In genomic region chr4:118811832-118812231, GRCh38 we compare ENCODE assay signal across 31 cellular contexts. TPM values are rescaled to one million over a fixed set of nuclear protein-coding genes. Genes with fewer than 3 reads are reported as not detected.
DNase-seq lines count a peak whose midpoint lies in the region; ATAC-seq, FAIRE-seq and TF ChIP-seq lines count a peak whose summit lies in the region.
"Had no signal": no experiment of that assay in that cellular context is flagged by ENCODE, and none has a peak within 500 bp of the region (broad histone marks: within the 10 kb centered on the region; RNA-seq: fewer than 3 reads in every experiment).

No MANE protein-coding gene starts in this region.

- no peak overlapping the region for H2BK5ac ChIP-seq in trophoblast cell (ENCODE audit: low read depth, low read length, poor library complexity)

- H3K9me3 ChIP-seq in liver (ENCODE audit: control insufficient read depth in 4 of 4, low read length in 3 of 4) (no peaks in the 10 kb centered on the region), HepG2 (ENCODE audit: low read length) (no peaks in the 10 kb centered on the region), trophoblast cell (ENCODE audit: insufficient read depth, low read depth, low read length) (no peaks in the 10 kb centered on the region), vagina (no peaks in the 10 kb centered on the region)
- H3K9me3 ChIP-seq: thyroid gland had no signal

- H3K18ac ChIP-seq in trophoblast cell (ENCODE audit: low read length): no peak overlapping the region

- H4K20me1 ChIP-seq in HepG2 (ENCODE audit: insufficient read depth, low read length): no peaks in the 10 kb centered on the region; the same call in 1 of the 2 replicates

- 49% methylated on average over 3 of the region's 3 CpGs for WGBS in liver
- WGBS in HepG2 (ENCODE audit: low lambda C conversion rate): 98% methylated on average over 3 of the region's 3 CpGs
- no CpG with 5 or more reads among the region's 3 CpGs for WGBS in trophoblast cell (ENCODE audit: extremely low coverage, insufficient coverage, insufficient read length)

- no peaks in the 10 kb centered on the region for H3K27me3 ChIP-seq in liver (ENCODE audit: control insufficient read depth in 4 of 4, insufficient read depth in 4 of 4, low read length in 3 of 4)
- no peaks in the 10 kb centered on the region for H3K27me3 ChIP-seq in HepG2 (ENCODE audit: control insufficient read depth in 1 of 2, insufficient read depth in 2 of 2, low read length in 2 of 2)
- no peaks in the 10 kb centered on the region for H3K27me3 ChIP-seq in trophoblast cell (ENCODE audit: insufficient read depth, low read length)
- H3K27me3 ChIP-seq in vagina: no peaks in the 10 kb centered on the region
- H3K27me3 ChIP-seq: thyroid gland had no signal

- H3K27ac ChIP-seq in liver (ENCODE audit: low read depth in 1 of 2, low read length in 2 of 2) (peak overlapping the region in 1 of 2 donors; percentile 28), HepG2 (ENCODE audit: extremely low read length, insufficient read depth, low read length) (no peak overlapping the region), trophoblast cell (ENCODE audit: low read depth, low read length) (no peak overlapping the region), vagina (peak overlapping the region; percentile 48)
- H3K27ac ChIP-seq: parathyroid adenoma, WERI-Rb-1 had no signal

- H2BK120ac ChIP-seq in trophoblast cell (ENCODE audit: insufficient read depth, low read length, poor library complexity): no peak overlapping the region

- no peak overlapping the region for H4K12ac ChIP-seq in trophoblast cell (ENCODE audit: low read depth, low read length)

- in situ Hi-C loops in HepG2 (cut with HindIII; ENCODE audit: extremely low pct_ligation_motif_present, low pct_unique_long_range_greater_than_20kb): no loop called here

- ATAC-seq in HepG2 (no peak), HG03439 (IDR thresholded peaks at IDR 0.05; ENCODE audit: unreplicated experiment) (no peak), GM21825 (IDR thresholded peaks at IDR 0.05; ENCODE audit: unreplicated experiment) (no peak)
- ATAC-seq: activated naive CD8-positive, alpha-beta T cell treated with anti-CD3 and anti-CD28 coated beads, Interleukin-2, amount 50 U/mL, for 24 hours; activated T-cell treated with anti-CD3 and anti-CD28 coated beads, Interleukin-2, amount 50 U/mL, for 4 hours; esophagus mucosa; K562; PC-3; stimulated activated naive CD8-positive, alpha-beta T cell treated with anti-CD3 and anti-CD28 coated beads, Interleukin-15, Interleukin-2, amounts not matched to agents 100 U/mL and 50 U/mL, for 24 hours had no signal

- CTCF ChIA-PET in HepG2 (lab: Yijun Ruan, JAX; ENCODE audit: low intra/inter-chr PET ratio, low total read pairs): no interaction called here

- H3K36me3 ChIP-seq in liver (ENCODE audit: control insufficient read depth in 4 of 4, insufficient read depth in 3 of 4, low read depth in 1 of 4, low read length in 3 of 4) (peaks cover 15 to 68% (median 53%) of the 10 kb centered on the region in 4 donors), HepG2 (replicated peaks in 1 of 2; ENCODE audit: control insufficient read depth in 1 of 2, insufficient read depth in 2 of 2, low read length in 2 of 2) (peaks cover 30 to 87% of the 10 kb centered on the region in 2 experiments), trophoblast cell (ENCODE audit: control insufficient read depth in 1 of 2, insufficient read depth in 2 of 2, low read length in 2 of 2) (peaks cover 40 to 62% of the 10 kb centered on the region in 2 experiments), vagina (peaks cover 0 to 48% of the 10 kb centered on the region in 2 donors)

- H4K91ac ChIP-seq in trophoblast cell (ENCODE audit: low read depth, low read length): no peak overlapping the region

- no peaks in the 10 kb centered on the region for H3K79me1 ChIP-seq in trophoblast cell (ENCODE audit: low read length)

- H3K4me1 ChIP-seq in liver (ENCODE audit: control insufficient read depth in 4 of 4, insufficient read depth in 4 of 4, low read length in 3 of 4) (peaks cover 0 to 6% (median 2%) of the 10 kb centered on the region in 4 donors), HepG2 (ENCODE audit: insufficient read depth, low read length) (no peaks in the 10 kb centered on the region), trophoblast cell (ENCODE audit: control insufficient read depth in 1 of 2, insufficient read depth in 2 of 2, low read length in 2 of 2) (no peaks in the 10 kb centered on the region), vagina (peaks cover 10% of the 10 kb centered on the region)
- H3K4me1 ChIP-seq: parathyroid adenoma, thyroid gland had no signal

- FAIRE-seq in HepG2 (lab: Jason Lieb, UNC): no peak
- FAIRE-seq: A204.1, colon, K562 had no signal

- no peak overlapping the region for H3K4ac ChIP-seq in trophoblast cell (ENCODE audit: low read depth, low read length)

- TF ChIP-seq RAD21 in liver (IDR thresholded peaks at IDR 0.05) (no peak), HepG2 (CRISPR knock-in tag; IDR thresholded peaks at IDR 0.05) (no peak)

- no peak overlapping the region for H3K14ac ChIP-seq in trophoblast cell (ENCODE audit: low read length)

- H3K79me2 ChIP-seq in HepG2 (ENCODE audit: insufficient read depth, low read length): peaks cover 3% of the 10 kb centered on the region
- H3K79me2 ChIP-seq in trophoblast cell (ENCODE audit: control insufficient read depth, insufficient read depth, low read length, poor library complexity): no peaks in the 10 kb centered on the region
- H3K79me2 ChIP-seq: parathyroid adenoma had no signal

- intact Hi-C loops in HepG2 (cut with micrococcal nuclease; ENCODE audit: unreplicated experiment): no loop called here
- intact Hi-C loops in vagina (cut with DNase I): no loop called here

- H3K4me2 ChIP-seq in HepG2 (ENCODE audit: low read depth, low read length) (no peak overlapping the region), trophoblast cell (ENCODE audit: low read length) (no peak overlapping the region)

- TF ChIP-seq CTCF in liver (IDR thresholded peaks at IDR 0.05; ENCODE audit: low read depth, low read length, missing input control) (no peak), HepG2 (CRISPR knock-in tag; IDR thresholded peaks at IDR 0.05) (no peak), fibroblast of pulmonary artery (IDR thresholded peaks at IDR 0.05; ENCODE audit: low read length, missing control alignments) (no peak), vagina (IDR thresholded peaks at IDR 0.05) (no peak)

- no peak overlapping the region for H4K8ac ChIP-seq in trophoblast cell (ENCODE audit: low read depth, low read length)

- TF ChIP-seq EP300 in HepG2 (IDR thresholded peaks at IDR 0.05; ENCODE audit: low read depth in 2 of 2, low read length in 2 of 2) (no peak), HepG2 (CRISPR knock-in tag; IDR thresholded peaks at IDR 0.05; ENCODE audit: borderline replicate concordance) (no peak)

- TF ChIP-seq POLR2A in HepG2 (IDR thresholded peaks at IDR 0.05; ENCODE audit: insufficient read depth in 1 of 2, low read depth in 2 of 2, low read length in 2 of 2) (no peak), vagina (IDR thresholded peaks at IDR 0.05) (no peak)

- H2AFZ ChIP-seq in HepG2 (ENCODE audit: low read length): no peak overlapping the region
- H2AFZ ChIP-seq in trophoblast cell (ENCODE audit: insufficient read depth, low read length, poor library complexity): no peak overlapping the region
- H2AFZ ChIP-seq: parathyroid adenoma had no signal

- DNase-seq in HepG2 (ENCODE audit: low spot score) (no peak), fibroblast of pulmonary artery (ENCODE audit: low read depth) (peak; percentile 39), trophoblast cell (no peak), vagina (ENCODE audit: extremely low spot score in 2 of 2) (no peak), NCI-H1105 (lab: John Stamatoyannopoulos, UW) (no peak)
- DNase-seq: activated CD4-positive, alpha-beta T cell treated with anti-CD3 and anti-CD28 coated beads for 48 hours; activated gamma-delta T cell treated with Interleukin-2 at 50 U/mL for 16 hours; activated naive CD8-positive, alpha-beta T cell treated with anti-CD3 and anti-CD28 coated beads, Interleukin-2, amount 50 U/mL, for 24 hours; activated T-cell treated with anti-CD3 and anti-CD28 coated beads, Interleukin-2, amount 50 U/mL, for 4 hours; DMS153; left ventricle myocardium superior; NCI-H1105 treated with DMSO at 0.1 percent for 48 hours; NCI-H2029; NCI-H526; nephron progenitor cell; NK-92 treated with Interleukin-12 subunit alpha and Interleukin-12 subunit beta, amount 100 ng/mL, for 24 hours; PC-3; Right ventricle myocardium superior; stimulated activated naive CD8-positive, alpha-beta T cell treated with anti-CD3 and anti-CD28 coated beads, Interleukin-15, Interleukin-2, amounts not matched to agents 100 U/mL and 50 U/mL, for 24 hours; SW 1271; T-helper 9 cell; thyroid gland; WERI-Rb-1 had no signal

- no TSS peak for BruUV-seq in HepG2 (replicated peaks; lab: Mats Ljungman, UMichigan)

- no peak overlapping the region for H3K23ac ChIP-seq in trophoblast cell (ENCODE audit: low read length)

- no peak overlapping the region for H3K9ac ChIP-seq in liver (ENCODE audit: low read depth in 1 of 2, low read length in 2 of 2)
- H3K9ac ChIP-seq in HepG2 (ENCODE audit: insufficient read depth, low read depth, low read length): no peak overlapping the region
- peak overlapping the region; percentile 28 for H3K9ac ChIP-seq in trophoblast cell (ENCODE audit: low read length)
- H3K9ac ChIP-seq: parathyroid adenoma had no signal

- no peak overlapping the region for H3K4me3 ChIP-seq in liver (ENCODE audit: low read depth in 1 of 3, low read length in 3 of 3)
- no peak overlapping the region for H3K4me3 ChIP-seq in HepG2 (replicated peaks in 1 of 3; ENCODE audit: insufficient read depth in 1 of 3, low read depth in 2 of 3, low read length in 3 of 3)
- H3K4me3 ChIP-seq in fibroblast of pulmonary artery (replicated peaks; ENCODE audit: low read depth, low read length): no peak overlapping the region
- H3K4me3 ChIP-seq in trophoblast cell (ENCODE audit: low read depth, low read length): no peak overlapping the region
- H3K4me3 ChIP-seq in vagina: no peak overlapping the region
- H3K4me3 ChIP-seq: K562, thyroid gland had no signal

- POLR2A ChIA-PET in HepG2 (lab: Yijun Ruan, JAX): no interaction called here

- no peak overlapping the region for H2BK12ac ChIP-seq in trophoblast cell (ENCODE audit: low read length)

- H2AK5ac ChIP-seq in trophoblast cell (ENCODE audit: low read length): no peak overlapping the region

RNA-seq across cellular contexts. Expression of gene SEC24D, which starts 24.1 kb away (rescaled TPM):
- total RNA-seq in liver: 10 to 100 TPM; 16.0 to 80.8 TPM
- polyA plus RNA-seq in liver: 10 to 100 TPM; 18.1 to 49.3 TPM
- 51.1 and 78.6 TPM in 2 replicates for total RNA-seq in HepG2 (2016; rRNA removed; fragmentation: Illumina TruSeq; extraction: Trizol)
- 3.7 and 5.0 TPM in 2 replicates for total RNA-seq in HepG2 (2016; cell fraction: cytosol; rRNA removed; fragmentation: Illumina TruSeq; extraction: Trizol; ENCODE audit: low read depth)
- total RNA-seq in HepG2 (2016; cell fraction: insoluble cytoplasmic fraction; rRNA removed; fragmentation: Illumina TruSeq; extraction: Trizol): 48.9 and 73.2 TPM in 2 replicates
- total RNA-seq in HepG2 (2016; cell fraction: membrane; rRNA removed; fragmentation: Illumina TruSeq; extraction: Trizol): 14.9 and 16.7 TPM in 2 replicates
- total RNA-seq in HepG2 (2016; cell fraction: nucleus; rRNA removed; fragmentation: Illumina TruSeq; extraction: Trizol): 63.1 and 69.1 TPM in 2 replicates
- 21.6 and 30.0 TPM in 2 replicates for polyA plus RNA-seq in HepG2 (2011; rRNA removed)
- 16.7 and 20.5 TPM in 2 replicates for polyA plus RNA-seq in HepG2 (2011; cell fraction: cytosol; rRNA removed)
- 34.6 and 53.4 TPM in 2 replicates for polyA plus RNA-seq in HepG2 (2011; cell fraction: nucleus; rRNA removed)
- polyA plus RNA-seq in HepG2 (2012): 19.7 and 29.9 TPM in 2 replicates
- 2.3 and 2.5 TPM in 2 replicates for polyA plus RNA-seq in HepG2 (2016; cell fraction: cytosol; fragmentation: Illumina TruSeq; extraction: Trizol; ENCODE audit: low read depth)
- polyA plus RNA-seq in HepG2 (2016; cell fraction: insoluble cytoplasmic fraction; fragmentation: Illumina TruSeq; extraction: Trizol; ENCODE audit: low read depth): 64.1 and 66.0 TPM in 2 replicates
- polyA plus RNA-seq in HepG2 (2016; cell fraction: membrane; fragmentation: Illumina TruSeq; extraction: Trizol; ENCODE audit: low read depth): 5.7 and 8.1 TPM in 2 replicates
- polyA plus RNA-seq in HepG2 (2016; cell fraction: nucleus; fragmentation: Illumina TruSeq; extraction: Trizol; ENCODE audit: insufficient read depth, low read depth): 37.6 and 38.9 TPM in 2 replicates
- polyA minus RNA-seq in HepG2 (2011; rRNA and poly(A)+ RNA removed; ENCODE audit: low replicate concordance): 11.6 and 45.4 TPM in 2 replicates
- polyA minus RNA-seq in HepG2 (2011; cell fraction: cytosol; rRNA and poly(A)+ RNA removed): 32.8 and 36.6 TPM in 2 replicates
- polyA minus RNA-seq in HepG2 (2011; cell fraction: nucleus; rRNA and poly(A)+ RNA removed): 99.5 and 125 TPM in 2 replicates
- polyA plus RNA-seq in trophoblast cell (2013): 124 and 126 TPM in 2 replicates
- total RNA-seq in vagina: 24.1 TPM
